ENCODE assay signal across 9 cellular contexts in the genomic region with DNA sequence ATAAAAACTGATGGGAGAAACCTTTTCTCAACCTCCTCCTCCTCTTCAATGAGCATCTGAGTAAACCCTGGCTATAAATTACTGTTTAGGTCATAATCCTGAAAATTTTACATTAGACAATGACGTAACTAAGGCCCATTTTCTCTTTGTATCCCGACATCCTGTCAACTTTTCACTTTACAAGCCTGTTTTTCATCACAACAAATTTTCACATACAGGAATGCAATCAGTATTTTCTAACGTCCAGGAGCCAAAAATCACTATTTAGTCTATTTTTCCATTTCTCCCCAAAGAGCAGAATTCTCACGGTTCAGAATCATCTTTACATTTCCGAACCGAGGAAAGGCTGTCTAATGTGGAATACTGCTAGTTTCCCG. TPM values are rescaled to one million over a fixed set of nuclear protein-coding genes. Genes with fewer than 3 reads are reported as not detected.
DNase-seq lines count a peak whose midpoint lies in the region; ATAC-seq, FAIRE-seq and TF ChIP-seq lines count a peak whose summit lies in the region.
"Had no signal": no experiment of that assay in that cellular context is flagged by ENCODE, and none has a peak within 500 bp of the region (broad histone marks: within the 10 kb centered on the region; RNA-seq: fewer than 3 reads in every experiment).

No MANE protein-coding gene starts in this region.

- intact Hi-C loops in esophagus muscularis mucosa (cut with DNase I) = loop anchor here (5.0 kb wide), 2 partner anchors 249 to 279 kb away; a partner anchor contains a TSS
- intact Hi-C loops in ovary (cut with DNase I) = loop anchor here (2.0 to 10.0 kb wide), 4 partner anchors 259 to 382 kb away; no protein-coding TSS in a partner anchor

- no peak for TF ChIP-seq POLR2A in esophagus muscularis mucosa (IDR thresholded peaks at IDR 0.05; ENCODE audit: low read depth)
- no peak for TF ChIP-seq POLR2A in ovary (IDR thresholded peaks at IDR 0.05)
- no peak for TF ChIP-seq POLR2A in GM12892 (IDR thresholded peaks at IDR 0.05; ENCODE audit: low read depth, low read length)

- H3K9me3 ChIP-seq in esophagus muscularis mucosa = no peaks in the 10 kb centered on the region
- no peaks in the 10 kb centered on the region for H3K9me3 ChIP-seq in ovary

- TF ChIP-seq EP300 in esophagus muscularis mucosa (IDR thresholded peaks at IDR 0.05) (no peak), ovary (IDR thresholded peaks at IDR 0.05) (no peak)

- ATAC-seq in HG03457 (IDR thresholded peaks at IDR 0.05; ENCODE audit: unreplicated experiment) = no peak

- H3K4me1 ChIP-seq in esophagus muscularis mucosa = peaks cover 18 to 53% (median 46%) of the 10 kb centered on the region in 4 donors
- peaks cover 8% of the 10 kb centered on the region for H3K4me1 ChIP-seq in ovary (ENCODE audit: insufficient read depth)

- H3K27ac ChIP-seq in esophagus muscularis mucosa (replicated peaks in 1 of 4) = peak overlapping the region; percentile 97 to 100 (median 100)
- peak overlapping the region; percentile 96 to 99 for H3K27ac ChIP-seq in ovary

- peak overlapping the region; percentile 69 for H3K4me3 ChIP-seq in GM12865 (ENCODE audit: low read depth, low read length)
- H3K4me3 ChIP-seq in esophagus muscularis mucosa = peak overlapping the region; percentile 87 to 97 (median 90)
- peak overlapping the region; percentile 85 for H3K4me3 ChIP-seq in ovary

- no peak for DNase-seq in GM12865 (ENCODE audit: low read depth)
- DNase-seq in RPMI7951 (ENCODE audit: low read depth) = peak; percentile 6
- no peak for DNase-seq in esophagus muscularis mucosa (ENCODE audit: extremely low spot score)
- DNase-seq in ovary = no peak
- DNase-seq in AG20443 (ENCODE audit: low spot score) = no peak
- DNase-seq in DMS114 treated with DMSO at 0.1 percent for 48 hours (lab: John Stamatoyannopoulos, UW; ENCODE audit: unreplicated experiment) = no peak
- DNase-seq in GM12892 (ENCODE audit: insufficient read length) = no peak

- under 1% methylated on average over 7 of the region's 7 CpGs for WGBS in esophagus muscularis mucosa
- 1 to 4% (median 4%) methylated on average over 7 of the region's 7 CpGs for WGBS in ovary, 3 donors

- H3K36me3 ChIP-seq in esophagus muscularis mucosa (peaks cover 0 to 8% (median 0%) of the 10 kb centered on the region in 4 donors), ovary (no peaks in the 10 kb centered on the region)

- H3K27me3 ChIP-seq in esophagus muscularis mucosa (no peaks in the 10 kb centered on the region), ovary (no peaks in the 10 kb centered on the region)

- no peak for FAIRE-seq in GM12892 (lab: Jason Lieb, UNC)
- FAIRE-seq: TTC549 had no signal

- TF ChIP-seq CTCF in GM12865 (IDR thresholded peaks at IDR 0.05; ENCODE audit: insufficient read depth, low read depth, low read length, missing control alignments) (no peak), esophagus muscularis mucosa (IDR thresholded peaks at IDR 0.05) (no peak), ovary (IDR thresholded peaks at IDR 0.05) (no peak)

RNA-seq across cellular contexts. Expression of a gene that starts 1.2 kb away (rescaled TPM):
- 12.2 and 15.7 TPM in 2 replicates for total RNA-seq in RPMI7951 (2014; rRNA removed; shearing (Covaris generic))
- total RNA-seq in esophagus muscularis mucosa (10 to 100 TPM; 33.2 to 48.3 (median 40.2) TPM), ovary (10 to 100 TPM; 15.3 to 30.2 (median 25.3) TPM)
- 10 to 100 TPM in 1 of 2 donors, 1 to 10 TPM in 1; 7.9 to 20.4 TPM for polyA plus RNA-seq in ovary
- 2.9 TPM for polyA plus RNA-seq in GM12892 (2012; ENCODE audit: missing spikeins)

RNA-seq across cellular contexts. Expression of a gene that starts 45.9 kb away (rescaled TPM):
- 10.7 and 14.7 TPM in 2 replicates for total RNA-seq in RPMI7951 (2014; rRNA removed; shearing (Covaris generic))
- total RNA-seq in esophagus muscularis mucosa (1 to 10 TPM; 5.0 to 8.7 (median 5.8) TPM), ovary (1 to 10 TPM; 4.8 to 8.3 (median 5.9) TPM)
- polyA plus RNA-seq in ovary = 1 to 10 TPM; 5.4 to 6.7 TPM
- 6.6 TPM for polyA plus RNA-seq in GM12892 (2012; ENCODE audit: missing spikeins)

RNA-seq across cellular contexts. Expression of a gene that starts 46.2 kb away (rescaled TPM):
- 168 and 188 TPM in 2 replicates for total RNA-seq in RPMI7951 (2014; rRNA removed; shearing (Covaris generic))
- total RNA-seq in esophagus muscularis mucosa (10 to 100 TPM; 59.8 to 92.9 (median 77.2) TPM), ovary (10 to 100 TPM; 51.9 to 89.8 (median 65.2) TPM)
- 100 to 1,000 TPM in 1 of 2 donors, 10 to 100 TPM in 1; 82.4 to 114 TPM for polyA plus RNA-seq in ovary
- 90.3 TPM for polyA plus RNA-seq in GM12892 (2012; ENCODE audit: missing spikeins)
